15 cellular contexts compared by ENCODE assay signal in the genomic region with DNA sequence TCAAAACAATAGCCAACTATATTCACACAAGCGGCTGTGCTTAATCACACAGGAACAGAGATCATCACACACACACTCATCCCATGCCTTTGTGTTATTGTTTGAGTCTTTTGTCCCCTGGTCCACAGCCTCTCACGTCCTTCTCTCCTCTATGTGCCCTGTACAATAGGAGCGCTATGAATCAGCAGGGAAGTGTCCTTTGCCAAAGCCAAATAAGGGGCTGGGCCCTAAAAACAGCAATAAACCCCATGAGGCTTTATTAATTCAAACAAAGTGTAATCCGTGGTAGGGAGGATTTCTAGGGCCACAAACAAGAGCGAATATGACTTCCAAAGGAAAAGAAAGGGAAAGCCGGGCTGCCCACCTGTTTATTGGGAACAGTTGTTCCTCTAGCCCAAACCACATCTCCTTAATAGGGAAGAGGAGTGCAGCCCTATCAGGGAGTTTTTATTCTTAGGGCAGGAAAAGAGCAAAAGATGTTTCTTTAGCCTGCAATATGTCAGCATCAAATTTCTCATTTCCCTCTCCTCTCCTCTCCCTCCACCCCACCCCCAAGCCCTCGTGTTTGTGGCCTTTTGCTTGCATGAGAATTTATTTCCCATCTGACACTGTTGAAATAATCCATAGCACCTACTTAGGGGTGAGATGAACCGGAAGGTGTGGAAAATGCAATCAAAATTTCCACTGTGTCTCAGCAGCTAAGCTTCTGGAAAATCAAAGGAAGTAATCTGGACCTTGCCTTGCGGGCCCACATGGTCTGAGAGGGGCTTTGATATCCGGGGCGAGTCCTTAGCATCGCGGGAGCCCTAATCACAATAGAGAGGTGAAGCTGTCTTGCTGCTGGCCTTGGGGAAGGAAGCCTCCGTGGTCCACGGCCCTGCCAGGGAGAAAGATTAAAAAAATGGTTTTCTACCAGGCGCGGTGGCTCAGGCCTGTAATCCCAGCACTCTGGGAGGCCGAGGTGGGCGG. TPM values are rescaled to one million over a fixed set of nuclear protein-coding genes. Genes with fewer than 3 reads are reported as not detected.
DNase-seq lines count a peak whose midpoint lies in the region; ATAC-seq and TF ChIP-seq lines count a peak whose summit lies in the region.
"Had no signal": no experiment of that assay in that cellular context is flagged by ENCODE, and none has a peak within 500 bp of the region (broad histone marks: within the 10 kb centered on the region; RNA-seq: fewer than 3 reads in every experiment).

No MANE protein-coding gene starts in this region.

- POLR2A ChIA-PET in naive thymus-derived CD4-positive, alpha-beta T cell (lab: Charles Lee) = no interaction called here

- CTCF ChIA-PET in naive thymus-derived CD4-positive, alpha-beta T cell (lab: Charles Lee) = no interaction called here

- no peaks in the 10 kb centered on the region for H3K36me3 ChIP-seq in SJSA1
- H3K36me3 ChIP-seq in naive thymus-derived CD4-positive, alpha-beta T cell (ENCODE audit: control insufficient read depth in 2 of 3, insufficient read depth in 3 of 3, low read length in 3 of 3) = no peaks in the 10 kb centered on the region
- H3K36me3 ChIP-seq: thyroid gland had no signal

- H3K36me3 Mint-ChIP-seq in natural killer cell treated with Interleukin-12 subunit alpha and Interleukin-12 subunit beta and Interleukin-15 and Interleukin-18, amount 100 ng/mL, for 72 hours = no peaks in the 10 kb centered on the region
- H3K36me3 Mint-ChIP-seq in naive thymus-derived CD4-positive, alpha-beta T cell = no peaks in the 10 kb centered on the region
- H3K36me3 Mint-ChIP-seq: CD4-positive, CD25-positive, alpha-beta regulatory T cell had no signal

- intact Hi-C loops in naive thymus-derived CD4-positive, alpha-beta T cell (cut with micrococcal nuclease) = no loop called here

- peaks cover 0 to 3% of the 10 kb centered on the region in 2 donors for H3K27me3 Mint-ChIP-seq in natural killer cell treated with Interleukin-12 subunit alpha and Interleukin-12 subunit beta and Interleukin-15 and Interleukin-18, amount 100 ng/mL, for 72 hours
- peaks cover 0 to 18% (median 0%) of the 10 kb centered on the region in 5 donors for H3K27me3 Mint-ChIP-seq in naive thymus-derived CD4-positive, alpha-beta T cell

- no peak overlapping the region for H3K27ac Mint-ChIP-seq in natural killer cell treated with Interleukin-12 subunit alpha and Interleukin-12 subunit beta and Interleukin-15 and Interleukin-18, amount 100 ng/mL, for 72 hours
- H3K27ac Mint-ChIP-seq in naive thymus-derived CD4-positive, alpha-beta T cell = peak overlapping the region in 2 of 9 donors; percentile 43 to 67
- H3K27ac Mint-ChIP-seq: activated CD8-positive, alpha-beta T cell treated with anti-CD3 and anti-CD28 coated beads, Interleukin-2, amount 10 ng/mL, durations not matched to agents 7 days and 5 days; HFFc6; T-helper 2 cell treated with Interferon-gamma antibody and Interleukin-4, amounts not matched to agents 5 μg/mL and 100 μg/mL, for 36 hours had no signal

- no peak overlapping the region for H3K4me3 Mint-ChIP-seq in natural killer cell treated with Interleukin-12 subunit alpha and Interleukin-12 subunit beta and Interleukin-15 and Interleukin-18, amount 100 ng/mL, for 72 hours
- H3K4me3 Mint-ChIP-seq in naive thymus-derived CD4-positive, alpha-beta T cell = no peak overlapping the region
- H3K4me3 Mint-ChIP-seq: activated CD8-positive, alpha-beta T cell treated with anti-CD3 and anti-CD28 coated beads, Interleukin-2, amount 10 ng/mL, durations not matched to agents 7 days and 5 days; CD4-positive, CD25-positive, alpha-beta regulatory T cell; HFFc6; T-helper 2 cell treated with Interferon-gamma antibody and Interleukin-4, amounts not matched to agents 5 μg/mL and 100 μg/mL, for 36 hours had no signal

- H3K4me1 ChIP-seq in SJSA1 (replicated peaks) = peaks cover 18% of the 10 kb centered on the region
- H3K4me1 ChIP-seq in naive thymus-derived CD4-positive, alpha-beta T cell (ENCODE audit: control insufficient read depth in 2 of 2, insufficient read depth in 2 of 2, low read length in 2 of 2) = no peaks in the 10 kb centered on the region
- H3K4me1 ChIP-seq: parathyroid adenoma, thyroid gland had no signal

- peaks cover 0 to 3% of the 10 kb centered on the region in 2 donors for H3K4me1 Mint-ChIP-seq in natural killer cell treated with Interleukin-12 subunit alpha and Interleukin-12 subunit beta and Interleukin-15 and Interleukin-18, amount 100 ng/mL, for 72 hours (ENCODE audit: low read depth in 2 of 2)
- H3K4me1 Mint-ChIP-seq in naive thymus-derived CD4-positive, alpha-beta T cell = peaks cover 4 to 13% (median 5%) of the 10 kb centered on the region in 7 donors

- H3K27me3 ChIP-seq in SJSA1 (replicated peaks) = no peaks in the 10 kb centered on the region
- H3K27me3 ChIP-seq in naive thymus-derived CD4-positive, alpha-beta T cell (ENCODE audit: control insufficient read depth in 2 of 2, insufficient read depth in 2 of 2, low read length in 2 of 2) = no peaks in the 10 kb centered on the region
- H3K27me3 ChIP-seq: thyroid gland had no signal

- H3K27ac ChIP-seq in SJSA1 = no peak overlapping the region
- H3K27ac ChIP-seq in naive thymus-derived CD4-positive, alpha-beta T cell (ENCODE audit: low read depth, low read length) = no peak overlapping the region
- H3K27ac ChIP-seq: parathyroid adenoma, thyroid gland had no signal

- DNase-seq in LHCN-M2 (ENCODE audit: low read depth) = peak; percentile 79
- peak; percentile 59 to 67 for DNase-seq in SJSA1 (ENCODE audit: low read depth in 1 of 2, low spot score in 2 of 2)
- DNase-seq in fibroblast of the aortic adventitia (ENCODE audit: low read depth) = peak; percentile 23
- peak; percentile 89 for DNase-seq in putamen (ENCODE audit: low spot score)
- no peak for DNase-seq in hepatic stellate cell (ENCODE audit: low spot score)
- no peak for DNase-seq in natural killer cell treated with Interleukin-12 subunit alpha and Interleukin-12 subunit beta and Interleukin-15 and Interleukin-18, amount 100 ng/mL, for 72 hours (ENCODE audit: low spot score)
- DNase-seq in naive thymus-derived CD4-positive, alpha-beta T cell = no peak
- DNase-seq: activated CD8-positive, alpha-beta T cell treated with anti-CD3 and anti-CD28 coated beads, Interleukin-2, amount 10 ng/mL, durations not matched to agents 7 days and 5 days; CD4-positive, CD25-positive, alpha-beta regulatory T cell; erythroblast; HFFc6; thyroid gland had no signal

- no peaks in the 10 kb centered on the region for H3K9me3 Mint-ChIP-seq in natural killer cell treated with Interleukin-12 subunit alpha and Interleukin-12 subunit beta and Interleukin-15 and Interleukin-18, amount 100 ng/mL, for 72 hours
- no peaks in the 10 kb centered on the region for H3K9me3 Mint-ChIP-seq in naive thymus-derived CD4-positive, alpha-beta T cell
- H3K9me3 Mint-ChIP-seq: CD4-positive, CD25-positive, alpha-beta regulatory T cell; HFFc6; T-helper 2 cell treated with Interferon-gamma antibody and Interleukin-4, amounts not matched to agents 5 μg/mL and 100 μg/mL, for 36 hours had no signal

- H3K4me3 ChIP-seq in SJSA1 (no peak overlapping the region), fibroblast of the aortic adventitia (ENCODE audit: low read depth, low read length) (no peak overlapping the region)
- H3K4me3 ChIP-seq in naive thymus-derived CD4-positive, alpha-beta T cell (ENCODE audit: low read length) = no peak overlapping the region
- H3K4me3 ChIP-seq: thyroid gland had no signal

- TF ChIP-seq CTCF in fibroblast of the aortic adventitia (IDR thresholded peaks at IDR 0.05; ENCODE audit: insufficient read depth, low read length) = no peak

- no peak for ATAC-seq in natural killer cell treated with Interleukin-12 subunit alpha and Interleukin-12 subunit beta and Interleukin-15 and Interleukin-18, amount 100 ng/mL, for 72 hours
- ATAC-seq in naive thymus-derived CD4-positive, alpha-beta T cell = no peak
- ATAC-seq in SK-N-SH treated with all-trans-retinoic acid at 6 μM for 48 hours = no peak
- ATAC-seq: activated CD8-positive, alpha-beta T cell treated with anti-CD3 and anti-CD28 coated beads, Interleukin-2, amount 10 ng/mL, durations not matched to agents 7 days and 5 days had no signal

- no peaks in the 10 kb centered on the region for H3K9me3 ChIP-seq in SJSA1 (replicated peaks)
- no peaks in the 10 kb centered on the region for H3K9me3 ChIP-seq in naive thymus-derived CD4-positive, alpha-beta T cell (ENCODE audit: control insufficient read depth in 2 of 3, low read length in 3 of 3)
- H3K9me3 ChIP-seq: thyroid gland had no signal

TF ChIP-seq in SK-N-SH treated with all-trans-retinoic acid at 6 μM for 48 hours, 23 proteins besides CTCF, POLR2A, EP300 and RAD21:
- TF ChIP-seq, protein P1, sequence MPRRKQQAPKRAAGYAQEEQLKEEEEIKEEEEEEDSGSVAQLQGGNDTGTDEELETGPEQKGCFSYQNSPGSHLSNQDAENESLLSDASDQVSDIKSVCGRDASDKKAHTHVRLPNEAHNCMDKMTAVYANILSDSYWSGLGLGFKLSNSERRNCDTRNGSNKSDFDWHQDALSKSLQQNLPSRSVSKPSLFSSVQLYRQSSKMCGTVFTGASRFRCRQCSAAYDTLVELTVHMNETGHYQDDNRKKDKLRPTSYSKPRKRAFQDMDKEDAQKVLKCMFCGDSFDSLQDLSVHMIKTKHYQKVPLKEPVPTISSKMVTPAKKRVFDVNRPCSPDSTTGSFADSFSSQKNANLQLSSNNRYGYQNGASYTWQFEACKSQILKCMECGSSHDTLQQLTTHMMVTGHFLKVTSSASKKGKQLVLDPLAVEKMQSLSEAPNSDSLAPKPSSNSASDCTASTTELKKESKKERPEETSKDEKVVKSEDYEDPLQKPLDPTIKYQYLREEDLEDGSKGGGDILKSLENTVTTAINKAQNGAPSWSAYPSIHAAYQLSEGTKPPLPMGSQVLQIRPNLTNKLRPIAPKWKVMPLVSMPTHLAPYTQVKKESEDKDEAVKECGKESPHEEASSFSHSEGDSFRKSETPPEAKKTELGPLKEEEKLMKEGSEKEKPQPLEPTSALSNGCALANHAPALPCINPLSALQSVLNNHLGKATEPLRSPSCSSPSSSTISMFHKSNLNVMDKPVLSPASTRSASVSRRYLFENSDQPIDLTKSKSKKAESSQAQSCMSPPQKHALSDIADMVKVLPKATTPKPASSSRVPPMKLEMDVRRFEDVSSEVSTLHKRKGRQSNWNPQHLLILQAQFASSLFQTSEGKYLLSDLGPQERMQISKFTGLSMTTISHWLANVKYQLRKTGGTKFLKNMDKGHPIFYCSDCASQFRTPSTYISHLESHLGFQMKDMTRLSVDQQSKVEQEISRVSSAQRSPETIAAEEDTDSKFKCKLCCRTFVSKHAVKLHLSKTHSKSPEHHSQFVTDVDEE (CRISPR knock-in tag; IDR thresholded peaks at IDR 0.05) = no peak

RNA-seq across cellular contexts. Expression of a gene that starts 45.3 kb away (rescaled TPM):
- total RNA-seq in LHCN-M2 (2014; rRNA removed) (0.19 and 0.40 TPM in 2 replicates), fibroblast of the aortic adventitia (ENCODE audit: low replicate concordance) (7.5 and 17.2 TPM in 2 replicates)
- 0.35 TPM for polyA plus RNA-seq in LHCN-M2 (2012)
- 4.0 and 6.4 TPM in 2 replicates for total RNA-seq in SJSA1 (2014; rRNA removed; shearing (Covaris generic))
- total RNA-seq in natural killer cell treated with Interleukin-12 subunit alpha and Interleukin-12 subunit beta and Interleukin-15 and Interleukin-18, amount 100 ng/mL, for 72 hours = 10 to 100 TPM; 27.2 to 35.2 TPM
- total RNA-seq in naive thymus-derived CD4-positive, alpha-beta T cell = 100 to 1,000 TPM in 4 of 5 experiments, 10 to 100 TPM in 1; 51.7 to 429 (median 199) TPM
- 10 to 100 TPM; 81.0 to 86.8 TPM for polyA plus RNA-seq in naive thymus-derived CD4-positive, alpha-beta T cell

Comparison
In these comparisons a context has a peak if more than half of its experiments do, and no peak if none do; other contexts are left out.
1. DNase-seq: peak in LHCN-M2 (single experiment), SJSA1 (2 of 2), fibroblast of the aortic adventitia (single experiment) and putamen (single experiment); none in hepatic stellate cell (single experiment), natural killer cell treated with Interleukin-12 subunit alpha and Interleukin-12 subunit beta and Interleukin-15 and Interleukin-18, amount 100 ng/mL, for 72 hours (single experiment) and naive thymus-derived CD4-positive, alpha-beta T cell (0 of 9).